ENCODE assay signal across 9 cellular contexts in the genomic region with DNA sequence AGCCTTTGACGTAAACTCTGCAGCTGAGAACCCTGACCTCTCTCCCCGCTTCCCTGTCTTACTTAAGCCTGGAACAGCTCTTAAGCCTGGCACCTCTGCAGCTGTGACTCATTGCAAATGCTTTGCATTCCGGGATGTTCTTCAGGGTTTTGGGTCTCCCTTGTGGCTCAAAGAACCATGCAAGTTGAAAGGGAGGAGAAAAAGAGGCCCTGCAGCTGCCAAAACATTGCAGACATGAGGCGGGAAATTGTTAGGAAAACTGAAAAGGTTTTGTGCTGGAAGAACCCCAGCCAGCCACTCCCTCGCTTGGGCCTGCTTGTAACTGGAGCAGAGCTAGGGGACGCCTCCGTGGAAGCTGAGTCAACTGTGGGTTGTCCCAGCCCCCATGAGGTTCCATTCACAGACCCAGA.
A peak's percentile ranks its signal among the peaks of the same experiment; 100 is the strongest.
DNase-seq lines count a peak whose midpoint lies in the region; ATAC-seq, FAIRE-seq and TF ChIP-seq lines count a peak whose summit lies in the region.
"Had no signal": no experiment of that assay in that cellular context is flagged by ENCODE, and none has a peak within 500 bp of the region (broad histone marks: within the 10 kb centered on the region; RNA-seq: fewer than 3 reads in every experiment).

No MANE protein-coding gene starts in this region.

- 62 to 65% methylated on average over 6 to 7 of the region's 7 CpGs for WGBS in endodermal cell (ENCODE audit: insufficient coverage in 1 of 2, insufficient read length in 1 of 2), 2 experiments
- WGBS in lung, 2 donors = 58 to 73% methylated on average over 7 of the region's 7 CpGs

- no peak overlapping the region for H3K9ac ChIP-seq in endodermal cell (ENCODE audit: extremely low read depth, low read length, poor library complexity, severe bottlenecking)

- DNase-seq in NCI-H460 (ENCODE audit: extremely low read depth, low read depth) (peak; percentile 51), endodermal cell (peak; percentile 86), lung (ENCODE audit: low spot score) (peak; percentile 66), urothelium cell line (ENCODE audit: low spot score) (peak; percentile 97), KBM-7 (no peak), NCI-H69 (lab: John Stamatoyannopoulos, UW) (no peak), NCI-H2196 (lab: John Stamatoyannopoulos, UW; ENCODE audit: unreplicated experiment) (no peak)

- no peaks in the 10 kb centered on the region for H3K9me3 ChIP-seq in endodermal cell (ENCODE audit: control insufficient read depth, low read length)
- H3K9me3 ChIP-seq in lung (ENCODE audit: control insufficient read depth in 2 of 2, insufficient read depth in 1 of 2, low read length in 1 of 2) = no peaks in the 10 kb centered on the region

- H3K36me3 Mint-ChIP-seq in endodermal cell (ENCODE audit: low read depth) = no peaks in the 10 kb centered on the region

- peaks cover 1% of the 10 kb centered on the region for H3K9me3 Mint-ChIP-seq in endodermal cell

- no peak overlapping the region for H3K27ac ChIP-seq in endodermal cell (ENCODE audit: low read depth, low read length)
- peak overlapping the region; percentile 52 to 58 for H3K27ac ChIP-seq in lung (ENCODE audit: low read depth in 1 of 2, low read length in 1 of 2)

- H3K36me3 ChIP-seq in endodermal cell (ENCODE audit: control insufficient read depth, insufficient read depth, low read length) (no peaks in the 10 kb centered on the region), lung (ENCODE audit: control insufficient read depth in 2 of 2, insufficient read depth in 2 of 2, low read length in 2 of 2) (no peaks in the 10 kb centered on the region)

- H3K4me1 ChIP-seq in endodermal cell (ENCODE audit: control insufficient read depth, insufficient read depth, low read length) (peaks cover 13% of the 10 kb centered on the region), lung (ENCODE audit: control insufficient read depth in 2 of 2, insufficient read depth in 2 of 2, low read length in 2 of 2) (peaks cover 0 to 2% of the 10 kb centered on the region in 2 donors)

- peaks cover 19% of the 10 kb centered on the region for H3K4me1 Mint-ChIP-seq in endodermal cell

- peak; percentile 85 for ATAC-seq in lung (ENCODE audit: insufficient read depth, low FRiP score)
- no peak for ATAC-seq in HG03045 (IDR thresholded peaks at IDR 0.05; ENCODE audit: unreplicated experiment)

- no peak overlapping the region for H3K4me3 ChIP-seq in endodermal cell (ENCODE audit: low read length)
- H3K4me3 ChIP-seq in lung = no peak overlapping the region

- TF ChIP-seq CTCF in endodermal cell (conservative IDR thresholded peaks at IDR 0.05) (no peak), lung (IDR thresholded peaks at IDR 0.05; ENCODE audit: control extremely low read depth, extremely low read depth) (no peak)

- H3K4me3 Mint-ChIP-seq in endodermal cell = no peak overlapping the region

- H3K27me3 ChIP-seq in endodermal cell (ENCODE audit: control insufficient read depth, insufficient read depth, low read length, poor library complexity, severe bottlenecking) (no peaks in the 10 kb centered on the region), lung (ENCODE audit: control insufficient read depth, insufficient read depth) (no peaks in the 10 kb centered on the region)

- peak; percentile 96 for FAIRE-seq in urothelium cell line (lab: Jason Lieb, UNC)
- FAIRE-seq: islet of Langerhans had no signal

- in situ Hi-C loops in KBM-7 (cut with MboI; ENCODE audit: low pct_unique_long_range_greater_than_20kb, low sequenced_read_pairs) = no loop called here

- H3K27ac Mint-ChIP-seq in endodermal cell = peak overlapping the region; percentile 17

- no peaks in the 10 kb centered on the region for H3K27me3 Mint-ChIP-seq in endodermal cell (ENCODE audit: insufficient read depth)

Comparison
In these comparisons a context has a peak if more than half of its experiments do, and no peak if none do; other contexts are left out.
1. DNase-seq: peak in NCI-H460 (single experiment), endodermal cell (single experiment), lung (single experiment) and urothelium cell line (single experiment); none in KBM-7 (single experiment), NCI-H69 (single experiment) and NCI-H2196 (single experiment).